Comparison of ENCODE assay signal across 8 cellular contexts in the genomic region with DNA sequence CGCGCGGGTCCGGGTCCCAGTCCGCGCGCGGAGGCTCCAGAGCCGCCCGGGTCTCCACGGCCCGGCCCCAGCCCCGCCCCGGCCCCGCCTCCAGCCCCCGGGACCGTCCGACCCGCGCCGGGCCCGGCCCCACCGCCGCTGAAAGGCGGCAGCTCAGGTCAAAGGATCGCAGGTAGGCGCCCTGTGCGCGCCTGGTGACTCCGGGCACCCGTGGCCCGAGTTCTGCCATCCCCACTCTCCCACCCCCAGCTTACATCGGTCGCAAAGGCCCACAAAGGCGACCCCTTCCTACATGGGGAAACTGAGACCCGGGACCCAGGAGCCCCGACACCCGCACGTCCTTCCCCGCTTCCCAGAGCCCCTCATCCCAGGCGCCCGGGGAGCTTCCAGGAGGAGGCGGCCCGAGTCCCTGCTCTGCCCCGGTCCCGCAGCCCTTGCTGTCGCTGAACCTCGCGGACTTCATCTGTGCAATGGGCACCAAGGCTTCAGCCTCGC. TPM values are rescaled to one million over a fixed set of nuclear protein-coding genes. Genes with fewer than 3 reads are reported as not detected.
DNase-seq lines count a peak whose midpoint lies in the region; TF ChIP-seq lines count a peak whose summit lies in the region.

TMEM200B (minus strand) TSS at position 33 of the 495 bp plus-strand sequence. CDS start 2,075 bp downstream, outside the sequence.

- CTCF ChIA-PET in AG04450 (lab: Charles Lee) = interaction anchor here (0.6 to 1.9 kb wide), 12 partner anchors 11 to 1658 kb away, joined by 3 to 16 read pairs (median 5); partner anchors contain the start of gene SRSF4

- H3K4ac ChIP-seq in mesendoderm (ENCODE audit: low read depth, low read length) = peak within 1 kb of the TSS; percentile 84

- H3K9ac ChIP-seq in mesendoderm (ENCODE audit: low read length) = peak within 1 kb of the TSS; percentile 94

- peak within 1 kb of the TSS; percentile 95 for H3K4me2 ChIP-seq in mesendoderm (ENCODE audit: low read length)

- WGBS in mesendoderm (ENCODE audit: extremely low coverage, insufficient coverage, low lambda C conversion rate) = no CpG with 5 or more reads among the region's 50 CpGs

- peak in 1 of 2 donors; percentile 19 for TF ChIP-seq POLR2A in vagina (IDR thresholded peaks at IDR 0.05)

- peaks cover 2% of the 10 kb centered on the region for H3K36me3 ChIP-seq in mesendoderm (ENCODE audit: control insufficient read depth, insufficient read depth, low read length)
- no peaks in the 10 kb centered on the region for H3K36me3 ChIP-seq in vagina

- peak within 1 kb of the TSS; percentile 73 for H2BK120ac ChIP-seq in mesendoderm (ENCODE audit: low read depth, low read length)

- no peaks in the 10 kb centered on the region for H3K4me1 ChIP-seq in mesendoderm (ENCODE audit: control insufficient read depth, low read depth, low read length)
- peaks cover 63% of the 10 kb centered on the region for H3K4me1 ChIP-seq in vagina

- peak within 1 kb of the TSS; percentile 94 for H3K56ac ChIP-seq in mesendoderm (ENCODE audit: low read length)

- no peak within 1 kb of the TSS for H2AK5ac ChIP-seq in mesendoderm (ENCODE audit: low read length)

- DNase-seq in AG04450 (ENCODE audit: low read depth, low spot score) (no peak), HuH-7.5 (ENCODE audit: low spot score) (peak; percentile 79), caudate nucleus (lab: John Stamatoyannopoulos, UW) (no peak), mesendoderm (no peak), vagina (ENCODE audit: extremely low spot score in 2 of 2) (no peak), superior temporal gyrus (ENCODE audit: extremely low spot score) (no peak), SHP77 treated with DMSO at 0.1 percent for 48 hours (lab: John Stamatoyannopoulos, UW) (no peak), NCI-H510A (lab: John Stamatoyannopoulos, UW) (no peak)

- peak within 1 kb of the TSS; percentile 83 for H3K23ac ChIP-seq in mesendoderm (ENCODE audit: low read length)

- no peaks in the 10 kb centered on the region for H3K79me1 ChIP-seq in mesendoderm (ENCODE audit: low read length)

- H2BK5ac ChIP-seq in mesendoderm (ENCODE audit: low read length) = peak within 1 kb of the TSS; percentile 95

- H3K27ac ChIP-seq in AG04450 (ENCODE audit: low read depth, low read length) = peak within 1 kb of the TSS; percentile 93
- peak within 1 kb of the TSS; percentile 58 for H3K27ac ChIP-seq in caudate nucleus (ENCODE audit: low read depth, low read length)
- peak within 1 kb of the TSS; percentile 95 for H3K27ac ChIP-seq in mesendoderm (ENCODE audit: low read depth, low read length)
- peak within 1 kb of the TSS; percentile 94 for H3K27ac ChIP-seq in vagina

- H3K27me3 ChIP-seq in AG04450 (ENCODE audit: control insufficient read depth, insufficient read depth, low read length) (no peaks in the 10 kb centered on the region), mesendoderm (ENCODE audit: insufficient read depth, low read length, poor library complexity) (no peaks in the 10 kb centered on the region), vagina (no peaks in the 10 kb centered on the region)

- H3K4me3 ChIP-seq in AG04450 (ENCODE audit: low read depth, low read length) (peak within 1 kb of the TSS; percentile 68), mesendoderm (ENCODE audit: low read length) (peak within 1 kb of the TSS; percentile 66), vagina (peak within 1 kb of the TSS; percentile 67 to 75)

- no peak within 1 kb of the TSS for H4K5ac ChIP-seq in mesendoderm (ENCODE audit: low read length)

- POLR2A ChIA-PET in AG04450 (lab: Yijun Ruan, JAX) = interaction anchor here (0.6 to 2.2 kb wide), 3 partner anchors 57 to 300 kb away, joined by 3 to 23 read pairs (median 8); partner anchors contain the start of gene SRSF4

- H3K9me3 ChIP-seq in AG04450 (ENCODE audit: control insufficient read depth, insufficient read depth, low read length) (no peaks in the 10 kb centered on the region; the same call in 1 of the 2 replicates), vagina (no peaks in the 10 kb centered on the region)

- intact Hi-C loops in vagina (cut with DNase I) = loop anchor here (2.0 to 10.0 kb wide), 4 partner anchors 57 to 1593 kb away; partner anchors contain the start of gene SRSF4

- peak within 1 kb of the TSS; percentile 56 for H4K8ac ChIP-seq in mesendoderm (ENCODE audit: low read depth, low read length)

- no peak for TF ChIP-seq CTCF in AG04450 (IDR thresholded peaks at IDR 0.05; ENCODE audit: low read depth, low read length)
- no peak for TF ChIP-seq CTCF in vagina (IDR thresholded peaks at IDR 0.05)

- no peak within 1 kb of the TSS for H2BK15ac ChIP-seq in mesendoderm (replicated peaks; ENCODE audit: low read depth)

- H3K18ac ChIP-seq in mesendoderm (ENCODE audit: low read length) = peak within 1 kb of the TSS; percentile 92

- no peaks in the 10 kb centered on the region for H3K79me2 ChIP-seq in mesendoderm (ENCODE audit: control insufficient read depth, insufficient read depth, low read length)

RNA-seq across cellular contexts. Expression of gene TMEM200B, which starts in this region (rescaled TPM):
- 9.8 and 10.5 TPM in 2 replicates for polyA plus RNA-seq in AG04450 (2011; rRNA removed)
- 5.5 and 6.2 TPM in 2 replicates for polyA minus RNA-seq in AG04450 (2011; rRNA and poly(A)+ RNA removed)
- polyA plus RNA-seq in mesendoderm (2013, experiment 1 of 2) = 2.1 TPM
- 2.5 TPM for polyA plus RNA-seq in mesendoderm (2013, experiment 2 of 2)
- total RNA-seq in vagina = 25.8 TPM
